In genomic region chr11:97269527-97269926, GRCh38 we compare ENCODE assay signal across 13 cellular contexts.
DNase-seq lines count a peak whose midpoint lies in the region; ATAC-seq, FAIRE-seq and TF ChIP-seq lines count a peak whose summit lies in the region.
"Had no signal": no experiment of that assay in that cellular context is flagged by ENCODE, and none has a peak within 500 bp of the region (broad histone marks: within the 10 kb centered on the region; RNA-seq: fewer than 3 reads in every experiment).

No MANE protein-coding gene starts in this region.

- TF ChIP-seq POLR2A in H54 (IDR thresholded peaks at IDR 0.05; ENCODE audit: low read depth, low read length): no peak

- no peak for FAIRE-seq in H54 (lab: Jason Lieb, UNC)
- FAIRE-seq: colon had no signal

- H4K20me1 ChIP-seq in PC-9 (ENCODE audit: insufficient read depth) (no peaks in the 10 kb centered on the region), hepatocyte (ENCODE audit: insufficient read depth, poor library complexity, severe bottlenecking) (no peaks in the 10 kb centered on the region)

- no peaks in the 10 kb centered on the region for H3K4me1 ChIP-seq in PC-9 (replicated peaks; ENCODE audit: insufficient read depth)
- H3K4me1 ChIP-seq in hepatocyte (ENCODE audit: insufficient read depth): no peaks in the 10 kb centered on the region
- H3K4me1 ChIP-seq: SJCRH30, tibial nerve had no signal

- no peak for ATAC-seq in HG02623 (IDR thresholded peaks at IDR 0.05; ENCODE audit: unreplicated experiment)

- in situ Hi-C loops in Caki2 (cut with HindIII; ENCODE audit: low pct_unique_long_range_greater_than_20kb, low sequenced_read_pairs) (no loop called here), GM13977 (cut with MboI; ENCODE audit: low pct_unique_long_range_greater_than_20kb, low sequenced_read_pairs, unreplicated experiment) (no loop called here)

- TF ChIP-seq CTCF in PC-9 (conservative IDR thresholded peaks at IDR 0.05) (peak; percentile 63), hepatocyte (IDR thresholded peaks at IDR 0.05; ENCODE audit: poor library complexity) (peak; percentile 27), GM13977 (IDR thresholded peaks at IDR 0.05; ENCODE audit: extremely low read depth, insufficient read depth, missing control alignments) (no peak)

- H3K36me3 ChIP-seq in PC-9 (ENCODE audit: low read depth): no peaks in the 10 kb centered on the region
- no peaks in the 10 kb centered on the region for H3K36me3 ChIP-seq in hepatocyte (replicated peaks; ENCODE audit: insufficient read depth, low read depth)
- H3K36me3 ChIP-seq: SJCRH30, tibial nerve had no signal

- no peak overlapping the region for H3K4me2 ChIP-seq in PC-9
- H3K4me2 ChIP-seq in hepatocyte: no peak overlapping the region

- H3F3A ChIP-seq in PC-9 (ENCODE audit: insufficient read depth, low read depth): no peaks in the 10 kb centered on the region

- H3K4me3 ChIP-seq in PC-9 (no peak overlapping the region), hepatocyte (no peak overlapping the region)
- H3K4me3 ChIP-seq: SJCRH30, tibial nerve had no signal

- intact Hi-C loops in PC-9 (cut with micrococcal nuclease; ENCODE audit: unreplicated experiment): no loop called here

- no TSS peak for BruUV-seq in PC-9 (replicated peaks; lab: Mats Ljungman, UMichigan)

- peak; percentile 3 for DNase-seq in Caki2 (ENCODE audit: low read depth)
- peak; percentile 0 for DNase-seq in H54 (ENCODE audit: insufficient read length, low spot score)
- no peak for DNase-seq in PC-9
- peak; percentile 23 for DNase-seq in hepatocyte (ENCODE audit: low spot score)
- DNase-seq in GM13977 (ENCODE audit: low spot score): no peak
- no peak for DNase-seq in activated CD4-positive, alpha-beta T cell treated with anti-CD3 and anti-CD28 coated beads for 4 hours
- no peak for DNase-seq in substantia nigra (lab: John Stamatoyannopoulos, UW)
- DNase-seq: activated CD8-positive, alpha-beta memory T cell treated with anti-CD3 and anti-CD28 coated beads, Interleukin-2, amount 50 U/mL, for 4 hours; head of caudate nucleus had no signal

- no peak overlapping the region for H3K27ac ChIP-seq in PC-9
- H3K27ac ChIP-seq in hepatocyte: no peak overlapping the region
- H3K27ac ChIP-seq in substantia nigra (ENCODE audit: low read depth, low read length, poor library complexity, severe bottlenecking): no peak overlapping the region
- H3K27ac ChIP-seq: SJCRH30, tibial nerve had no signal

- H3K9me2 ChIP-seq in PC-9 (ENCODE audit: insufficient read depth) (no peaks in the 10 kb centered on the region), hepatocyte (replicated peaks; ENCODE audit: insufficient read depth) (no peaks in the 10 kb centered on the region)

- CTCF ChIA-PET in PC-9 (lab: Charles Lee): no interaction called here

- H3K79me2 ChIP-seq in PC-9 (ENCODE audit: low read depth) (no peaks in the 10 kb centered on the region), hepatocyte (no peaks in the 10 kb centered on the region)

- 58% methylated on average over 4 of the region's 4 CpGs for WGBS in hepatocyte (ENCODE audit: low lambda C conversion rate, missing lambda C conversion rate)

- POLR2A ChIA-PET in PC-9 (lab: Charles Lee; ENCODE audit: unreplicated experiment): no interaction called here

- H3K9me3 ChIP-seq in PC-9 (ENCODE audit: insufficient read depth, low read depth): no peaks in the 10 kb centered on the region
- H3K9me3 ChIP-seq in hepatocyte (ENCODE audit: low read depth): no peaks in the 10 kb centered on the region
- H3K9me3 ChIP-seq: SJCRH30 had no signal

- H3K27me3 ChIP-seq in PC-9 (ENCODE audit: insufficient read depth, low read depth): no peaks in the 10 kb centered on the region
- H3K27me3 ChIP-seq in hepatocyte: no peaks in the 10 kb centered on the region
- H3K27me3 ChIP-seq: SJCRH30, tibial nerve had no signal

- no peak overlapping the region for H2AFZ ChIP-seq in PC-9
- no peak overlapping the region for H2AFZ ChIP-seq in hepatocyte

Comparison
In these comparisons a context has a peak if more than half of its experiments do, and no peak if none do; other contexts are left out.
1. DNase-seq: peak in Caki2 (single experiment), H54 (single experiment) and hepatocyte (single experiment); none in PC-9 (0 of 2), GM13977 (single experiment), activated CD4-positive, alpha-beta T cell treated with anti-CD3 and anti-CD28 coated beads for 4 hours (0 of 2) and substantia nigra (0 of 49).